ENCODE assay signal across 26 cellular contexts in genomic region chr7:65966167-65966566, GRCh38.
"Had no signal": no experiment of that assay in that cellular context is flagged by ENCODE, and none has a peak within 500 bp of the region (broad histone marks: within the 10 kb centered on the region; RNA-seq: fewer than 3 reads in every experiment).

No MANE protein-coding gene starts in this region.

- H3K9me3 Mint-ChIP-seq: activated naive CD4-positive, alpha-beta T cell treated with anti-CD3 and anti-CD28 coated beads for 36 hours; activated T-helper 17 cell treated with anti-CD3 and anti-CD28 coated beads, Interleukin-2, amount 50 U/mL, for 72 hours; brain; central memory CD8-positive, alpha-beta T cell had no signal

- DNase-seq: activated CD4-positive, alpha-beta T cell treated with anti-CD3 and anti-CD28 coated beads for 4 hours; activated CD4-positive, alpha-beta T cell treated with anti-CD3 and anti-CD28 coated beads, Interleukin-2, amount 50 U/mL, for 4 hours; activated CD8-positive, alpha-beta memory T cell treated with anti-CD3 and anti-CD28 coated beads, Interleukin-2, amount 10 ng/mL, durations not matched to agents 7 days and 5 days; activated CD8-positive, alpha-beta T cell treated with anti-CD3 and anti-CD28 coated beads, Interleukin-2, amount 10 ng/mL, durations not matched to agents 7 days and 5 days; activated gamma-delta T cell; activated naive CD4-positive, alpha-beta T cell treated with anti-CD3 and anti-CD28 coated beads for 36 hours; activated T-cell treated with anti-CD3 and anti-CD28 coated beads, Interleukin-2, amount 50 U/mL, for 48 hours; KG1; NCI-H1105 treated with DMSO at 0.1 percent for 48 hours; NCI-H1436 treated with DMSO at 0.1 percent for 48 hours; NCI-H187; NCI-H2081; NCI-H446; NCI-H524; Right ventricle myocardium superior; SJCRH30; SK-N-SH; T-helper 1 cell; WERI-Rb-1 had no signal

- H3K9me3 ChIP-seq: Peyer's patch, SJCRH30, SK-N-SH had no signal

- H3K4me3 ChIP-seq: Peyer's patch, SJCRH30 had no signal

- H3K27ac ChIP-seq: Peyer's patch, RWPE1, SJCRH30, WERI-Rb-1 had no signal

- H3K27me3 Mint-ChIP-seq: activated CD8-positive, alpha-beta memory T cell treated with anti-CD3 and anti-CD28 coated beads, Interleukin-2, amount 10 ng/mL, durations not matched to agents 7 days and 5 days; activated naive CD8-positive, alpha-beta T cell; activated T-helper 17 cell treated with anti-CD3 and anti-CD28 coated beads, Interleukin-2, amount 50 U/mL, for 72 hours; brain; central memory CD8-positive, alpha-beta T cell had no signal

- H3K27me3 ChIP-seq: Peyer's patch, SJCRH30 had no signal

- H3K4me3 Mint-ChIP-seq: activated CD8-positive, alpha-beta memory T cell treated with anti-CD3 and anti-CD28 coated beads, Interleukin-2, amount 10 ng/mL, durations not matched to agents 7 days and 5 days; activated CD8-positive, alpha-beta T cell treated with anti-CD3 and anti-CD28 coated beads, Interleukin-2, amount 10 ng/mL, durations not matched to agents 7 days and 5 days; activated naive CD4-positive, alpha-beta T cell treated with anti-CD3 and anti-CD28 coated beads for 36 hours; activated naive CD8-positive, alpha-beta T cell; activated T-helper 17 cell treated with anti-CD3 and anti-CD28 coated beads, Interleukin-2, amount 50 U/mL, for 72 hours; brain; central memory CD8-positive, alpha-beta T cell had no signal

- H3K27ac Mint-ChIP-seq: activated CD8-positive, alpha-beta memory T cell treated with anti-CD3 and anti-CD28 coated beads, Interleukin-2, amount 10 ng/mL, durations not matched to agents 7 days and 5 days; activated CD8-positive, alpha-beta T cell treated with anti-CD3 and anti-CD28 coated beads, Interleukin-2, amount 10 ng/mL, durations not matched to agents 7 days and 5 days; activated naive CD4-positive, alpha-beta T cell treated with anti-CD3 and anti-CD28 coated beads for 36 hours; activated naive CD8-positive, alpha-beta T cell had no signal

- FAIRE-seq: astrocyte had no signal

- H3K4me1 ChIP-seq: Peyer's patch, SJCRH30 had no signal

- H3K4me1 Mint-ChIP-seq: activated CD8-positive, alpha-beta memory T cell treated with anti-CD3 and anti-CD28 coated beads, Interleukin-2, amount 10 ng/mL, durations not matched to agents 7 days and 5 days; activated T-helper 17 cell treated with anti-CD3 and anti-CD28 coated beads, Interleukin-2, amount 50 U/mL, for 72 hours; brain; central memory CD8-positive, alpha-beta T cell had no signal

- ATAC-seq: activated CD8-positive, alpha-beta memory T cell treated with anti-CD3 and anti-CD28 coated beads, Interleukin-2, amount 10 ng/mL, durations not matched to agents 7 days and 5 days; activated CD8-positive, alpha-beta T cell treated with anti-CD3 and anti-CD28 coated beads, Interleukin-2, amount 10 ng/mL, durations not matched to agents 7 days and 5 days; activated T-helper 17 cell treated with anti-CD3 and anti-CD28 coated beads, Interleukin-2, amount 50 U/mL, for 72 hours had no signal
